In the genomic region with DNA sequence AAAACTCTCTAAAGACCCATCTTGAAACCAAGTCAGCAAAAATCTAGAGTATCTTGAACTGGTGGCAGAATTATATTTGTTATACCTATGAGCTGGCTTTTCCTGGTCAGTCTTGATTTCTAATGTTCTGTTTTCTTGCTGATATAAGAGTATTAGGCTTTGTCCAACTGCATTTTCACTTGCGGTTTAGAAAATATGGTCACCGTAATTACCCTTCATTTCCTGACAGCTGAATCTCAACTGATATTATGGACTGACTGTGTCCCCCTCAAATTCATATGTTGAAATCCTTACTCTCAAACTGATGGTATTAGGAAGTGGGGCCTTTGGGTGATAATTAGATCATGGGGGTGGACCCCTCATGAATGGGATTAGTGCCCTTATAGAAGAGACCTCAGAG, we compare ENCODE assay signal across 9 cellular contexts.
A peak's percentile ranks its signal among the peaks of the same experiment; 100 is the strongest.
DNase-seq lines count a peak whose midpoint lies in the region; TF ChIP-seq lines count a peak whose summit lies in the region.
"Had no signal": no experiment of that assay in that cellular context is flagged by ENCODE, and none has a peak within 500 bp of the region (broad histone marks: within the 10 kb centered on the region; RNA-seq: fewer than 3 reads in every experiment).

No MANE protein-coding gene starts in this region.

- peak overlapping the region; percentile 16 for H3K4me3 Mint-ChIP-seq in T-helper 2 cell treated with Interferon-gamma antibody and Interleukin-4, amounts not matched to agents 5 μg/mL and 100 μg/mL, for 36 hours

- H3K36me3 Mint-ChIP-seq in T-helper 2 cell treated with Interferon-gamma antibody and Interleukin-4, amounts not matched to agents 5 μg/mL and 100 μg/mL, for 36 hours (ENCODE audit: low read depth) = no peaks in the 10 kb centered on the region

- peak overlapping the region; percentile 65 for H3K4me2 ChIP-seq in OCI-LY3 (ENCODE audit: low read length)
- H3K4me2 ChIP-seq: PC-9 had no signal

- 78 to 93% (median 90%) methylated on average over 2 of the region's 2 CpGs for WGBS in spleen, 5 donors

- H3K4me1 ChIP-seq in OCI-LY3 (ENCODE audit: low read length) (peaks cover 24% of the 10 kb centered on the region), spleen (peaks cover 5 to 14% (median 10%) of the 10 kb centered on the region in 6 donors), vagina (no peaks in the 10 kb centered on the region)

- H3K27ac ChIP-seq in OCI-LY3 (ENCODE audit: low read length) (peak overlapping the region; percentile 56), epithelial cell of prostate (peak overlapping the region; percentile 38), spleen (peak overlapping the region in 7 of 8 donors; percentile 33 to 73 (median 64)), vagina (no peak overlapping the region)
- H3K27ac ChIP-seq: PC-9 had no signal

- H3K36me3 ChIP-seq in OCI-LY3 (replicated peaks; ENCODE audit: low read depth, low read length) (no peaks in the 10 kb centered on the region), spleen (no peaks in the 10 kb centered on the region), vagina (no peaks in the 10 kb centered on the region)

- H3K4me3 ChIP-seq in OCI-LY3 (ENCODE audit: low read length) = peak overlapping the region; percentile 54
- H3K4me3 ChIP-seq in spleen = peak overlapping the region in 1 of 8 donors; percentile 8
- no peak overlapping the region for H3K4me3 ChIP-seq in vagina
- H3K4me3 ChIP-seq: PC-9 had no signal

- DNase-seq in T-helper 2 cell treated with Interferon-gamma antibody and Interleukin-4, amounts not matched to agents 5 μg/mL and 100 μg/mL, for 36 hours (ENCODE audit: low spot score) = no peak
- no peak for DNase-seq in T-helper 2 cell
- no peak for DNase-seq in epithelial cell of prostate (ENCODE audit: low read depth, low spot score)
- no peak for DNase-seq in spleen
- no peak for DNase-seq in iPS-NIHi11 (ENCODE audit: low spot score)
- no peak for DNase-seq in NCI-H1105 treated with DMSO at 0.1 percent for 48 hours (lab: John Stamatoyannopoulos, UW)
- DNase-seq in vagina (ENCODE audit: extremely low spot score in 2 of 2) = no peak

- H4K20me1 ChIP-seq in OCI-LY3 (ENCODE audit: insufficient read depth, low read length) = no peaks in the 10 kb centered on the region

- no peaks in the 10 kb centered on the region for H3K9me3 Mint-ChIP-seq in T-helper 2 cell treated with Interferon-gamma antibody and Interleukin-4, amounts not matched to agents 5 μg/mL and 100 μg/mL, for 36 hours

- H2AFZ ChIP-seq in OCI-LY3 (ENCODE audit: low read depth, low read length) = peak overlapping the region; percentile 75
- H2AFZ ChIP-seq: PC-9 had no signal

- H3K4me1 Mint-ChIP-seq in T-helper 2 cell treated with Interferon-gamma antibody and Interleukin-4, amounts not matched to agents 5 μg/mL and 100 μg/mL, for 36 hours (ENCODE audit: low read depth) = peaks cover 6% of the 10 kb centered on the region

- TF ChIP-seq POLR2A in spleen (IDR thresholded peaks at IDR 0.05) = no peak
- no peak for TF ChIP-seq POLR2A in vagina (IDR thresholded peaks at IDR 0.05)

- H3K27me3 Mint-ChIP-seq in T-helper 2 cell treated with Interferon-gamma antibody and Interleukin-4, amounts not matched to agents 5 μg/mL and 100 μg/mL, for 36 hours (ENCODE audit: low read depth) = peaks cover 1% of the 10 kb centered on the region

- no peaks in the 10 kb centered on the region for H3K9me3 ChIP-seq in OCI-LY3 (ENCODE audit: insufficient read depth, low read length)
- H3K9me3 ChIP-seq in spleen = no peaks in the 10 kb centered on the region
- no peaks in the 10 kb centered on the region for H3K9me3 ChIP-seq in vagina

- no peak for TF ChIP-seq CTCF in OCI-LY3 (IDR thresholded peaks at IDR 0.05; ENCODE audit: low read depth, low read length)
- no peak for TF ChIP-seq CTCF in spleen (IDR thresholded peaks at IDR 0.05 in 8 of 11, conservative IDR thresholded peaks at IDR 0.05 in 3 of 11)
- no peak for TF ChIP-seq CTCF in vagina (IDR thresholded peaks at IDR 0.05)

- H3K27ac Mint-ChIP-seq in T-helper 2 cell treated with Interferon-gamma antibody and Interleukin-4, amounts not matched to agents 5 μg/mL and 100 μg/mL, for 36 hours = peak overlapping the region; percentile 66

- H3K9ac ChIP-seq in OCI-LY3 (ENCODE audit: low read length) = peak overlapping the region; percentile 34; the same call in 1 of the 2 replicates

- no peaks in the 10 kb centered on the region for H3K79me2 ChIP-seq in OCI-LY3 (ENCODE audit: low read length)

- no peaks in the 10 kb centered on the region for H3K27me3 ChIP-seq in OCI-LY3 (ENCODE audit: low read depth, low read length)
- no peaks in the 10 kb centered on the region for H3K27me3 ChIP-seq in spleen (replicated peaks in 1 of 7)
- no peaks in the 10 kb centered on the region for H3K27me3 ChIP-seq in vagina

- intact Hi-C loops in spleen (cut with DNase I; ENCODE audit: low total_unique reads) (loop anchor here (5.0 kb wide), 1 partner anchor 143 kb away; no protein-coding TSS in a partner anchor), vagina (cut with DNase I) (loop anchor here (5.0 kb wide), 1 partner anchor 148 kb away; no protein-coding TSS in a partner anchor)
